ENCODE assay signal across 21 cellular contexts in genomic region chr7:108009873-108010272, GRCh38. TPM values are rescaled to one million over a fixed set of nuclear protein-coding genes. Genes with fewer than 3 reads are reported as not detected.
DNase-seq lines count a peak whose midpoint lies in the region; ATAC-seq, FAIRE-seq and TF ChIP-seq lines count a peak whose summit lies in the region.
"Had no signal": no experiment of that assay in that cellular context is flagged by ENCODE, and none has a peak within 500 bp of the region (broad histone marks: within the 10 kb centered on the region; RNA-seq: fewer than 3 reads in every experiment).

No MANE protein-coding gene starts in this region.

- H3K9me2 ChIP-seq in PC-3 (replicated peaks; ENCODE audit: low read length) = no peaks in the 10 kb centered on the region

- 78% methylated on average over 4 of the region's 4 CpGs for WGBS in A549 (ENCODE audit: missing lambda C conversion rate)

- no peak for DNase-seq in A549 (ENCODE audit: low read depth in 1 of 2, low spot score in 1 of 2)
- peak; percentile 78 for DNase-seq in PC-3
- DNase-seq in glomerular visceral epithelial cell (ENCODE audit: extremely low spot score) = peak; percentile 30
- no peak for DNase-seq in Kasumi-1 (lab: John Stamatoyannopoulos, UW)
- DNase-seq: BE2C; DMS 273 treated with DMSO at 0.1 percent for 48 hours; DMS79 treated with DMSO at 0.1 percent for 48 hours; MV-4-11; NCI-H1105 treated with DMSO at 0.1 percent for 48 hours; NCI-H2029 treated with DMSO at 0.1 percent for 48 hours; NCI-H226; NCI-H510A treated with DMSO at 0.1 percent for 48 hours; NCI-H774; NK-92 treated with Interleukin-12 subunit alpha and Interleukin-12 subunit beta, amount 100 ng/mL, for 24 hours had no signal

- H3F3A ChIP-seq in PC-3 (ENCODE audit: low read length, unreplicated experiment) = peaks cover 7% of the 10 kb centered on the region

- peak overlapping the region; percentile 81 to 87 for H3K27ac ChIP-seq in A549
- H3K27ac ChIP-seq in PC-3 (ENCODE audit: low read length) = peak overlapping the region; percentile 90
- H3K27ac ChIP-seq: SJSA1 had no signal

- no peaks in the 10 kb centered on the region for H3K36me3 Mint-ChIP-seq in nephron (ENCODE audit: low read depth)

- peaks cover 20% of the 10 kb centered on the region for H3K27me3 Mint-ChIP-seq in nephron (ENCODE audit: low read depth)

- H4K20me1 ChIP-seq in PC-3 (ENCODE audit: low read length) = no peaks in the 10 kb centered on the region

- H3K4me3 ChIP-seq in A549 (no peak overlapping the region), PC-3 (ENCODE audit: low read length) (no peak overlapping the region)
- H3K4me3 ChIP-seq: SJSA1 had no signal

- peak overlapping the region; percentile 65 for H3K9ac ChIP-seq in PC-3 (ENCODE audit: low read length)

- no peak for ATAC-seq in A549
- ATAC-seq in PC-3 = peak; percentile 70
- no peak for ATAC-seq in HG03520 (IDR thresholded peaks at IDR 0.05; ENCODE audit: unreplicated experiment)
- ATAC-seq in GM21529 (IDR thresholded peaks at IDR 0.05; ENCODE audit: unreplicated experiment) = no peak
- ATAC-seq: Right ventricle myocardium inferior had no signal

- H2AFZ ChIP-seq in PC-3 (ENCODE audit: low read length) = no peak overlapping the region

- H3K4me1 ChIP-seq in A549 (peaks cover 84% of the 10 kb centered on the region), PC-3 (ENCODE audit: insufficient read depth, low read length) (peaks cover 47% of the 10 kb centered on the region)

- TF ChIP-seq CTCF in A549 (IDR thresholded peaks at IDR 0.05) (no peak), PC-3 (conservative IDR thresholded peaks at IDR 0.05; ENCODE audit: low read depth, low read length) (no peak), nephron (IDR thresholded peaks at IDR 0.05; ENCODE audit: unreplicated experiment in 3 of 3) (no peak)

- TF ChIP-seq RAD21 in A549 (conservative IDR thresholded peaks at IDR 0.05 in 1 of 2, IDR thresholded peaks at IDR 0.05 in 1 of 2) = no peak

- no peak for TF ChIP-seq POLR2A in A549 (IDR thresholded peaks at IDR 0.05; ENCODE audit: low read length)

- H3K27me3 ChIP-seq in PC-3 (ENCODE audit: low read length) = no peaks in the 10 kb centered on the region
- H3K27me3 ChIP-seq: BE2C, SJSA1 had no signal

- H3K36me3 ChIP-seq in PC-3 (ENCODE audit: low read depth, low read length) = no peaks in the 10 kb centered on the region
- H3K36me3 ChIP-seq: BE2C, SJSA1 had no signal

- peaks cover 34% of the 10 kb centered on the region for H3K4me1 Mint-ChIP-seq in nephron

- FAIRE-seq in A549 (lab: Jason Lieb, UNC) = no peak
- FAIRE-seq: H1 had no signal

- BruUV-seq in PC-3 (replicated peaks; lab: Mats Ljungman, UMichigan) = no TSS peak

- no peaks in the 10 kb centered on the region for H3K9me3 Mint-ChIP-seq in nephron
- H3K9me3 Mint-ChIP-seq: IgD-negative memory B cell had no signal

- H3K79me2 ChIP-seq in PC-3 (ENCODE audit: low read length) = no peaks in the 10 kb centered on the region

- H3K4me2 ChIP-seq in A549 = peak overlapping the region; percentile 81
- peak overlapping the region; percentile 52 for H3K4me2 ChIP-seq in PC-3 (ENCODE audit: low read length)

- CTCF ChIA-PET in A549 (lab: Yijun Ruan, JAX) (no interaction called here), PC-3 (lab: Charles Lee) (interaction anchor here (0.6 kb wide), 1 partner anchor 8 kb away, joined by 3 read pairs; no protein-coding TSS in a partner anchor)

- POLR2A ChIA-PET in A549 (lab: Yijun Ruan, JAX) (no interaction called here), PC-3 (lab: Charles Lee; ENCODE audit: unreplicated experiment) (interaction anchor here (0.7 kb wide), 2 partner anchors 11 to 1982 kb away, joined by 7 to 9 read pairs; no protein-coding TSS in a partner anchor)

- TF ChIP-seq EP300 in A549 (IDR thresholded peaks at IDR 0.05) = no peak

- peak overlapping the region; percentile 41 to 84 (median 78) for H3K27ac Mint-ChIP-seq in nephron
- H3K27ac Mint-ChIP-seq: IgD-negative memory B cell had no signal

- intact Hi-C loops in PC-3 (cut with micrococcal nuclease) = loop anchor here (10.0 kb wide), 2 partner anchors 265 to 845 kb away; partner anchors contain the start of genes CBLL1 and HBP1

- H3K4me3 Mint-ChIP-seq in nephron = no peak overlapping the region
- H3K4me3 Mint-ChIP-seq: IgD-negative memory B cell had no signal

- H3K9me3 ChIP-seq in A549 (no peaks in the 10 kb centered on the region), PC-3 (ENCODE audit: low read length) (no peaks in the 10 kb centered on the region)
- H3K9me3 ChIP-seq: BE2C, SJSA1 had no signal

TF ChIP-seq in A549, 52 proteins besides CTCF, POLR2A, EP300 and RAD21:
- TF ChIP-seq CHD2 (IDR thresholded peaks at IDR 0.05; ENCODE audit: low read length, partially characterized antibody) (no peak), MYC (IDR thresholded peaks at IDR 0.05; ENCODE audit: borderline replicate concordance, low read length) (no peak), TFCP2L1 (CRISPR knock-in tag; IDR thresholded peaks at IDR 0.05) (no peak), KDM1A (IDR thresholded peaks at IDR 0.05; ENCODE audit: low read depth) (no peak), HES2 (IDR thresholded peaks at IDR 0.05) (no peak), EHF (CRISPR knock-in tag; IDR thresholded peaks at IDR 0.05) (no peak), POLR2AphosphoS2 (conservative IDR thresholded peaks at IDR 0.05; ENCODE audit: low read length) (no peak), HMGXB4 (CRISPR knock-in tag; IDR thresholded peaks at IDR 0.05; ENCODE audit: borderline replicate concordance) (no peak), MAZ (IDR thresholded peaks at IDR 0.05; ENCODE audit: borderline replicate concordance, low read depth, low read length) (no peak), NPAS2 (CRISPR knock-in tag; IDR thresholded peaks at IDR 0.05; ENCODE audit: borderline replicate concordance) (no peak), FOSB (CRISPR knock-in tag; IDR thresholded peaks at IDR 0.05) (no peak), EHMT2 (IDR thresholded peaks at IDR 0.05; ENCODE audit: low read depth) (no peak), HOXA7 (CRISPR knock-in tag; IDR thresholded peaks at IDR 0.05) (no peak), ZSCAN20 (CRISPR knock-in tag; IDR thresholded peaks at IDR 0.05) (no peak), HOXB5 (CRISPR knock-in tag; IDR thresholded peaks at IDR 0.05) (no peak), BCL3 (IDR thresholded peaks at IDR 0.05) (no peak), KDM5A (IDR thresholded peaks at IDR 0.05) (no peak), RFX5 (IDR thresholded peaks at IDR 0.05) (no peak), HEYL (CRISPR knock-in tag; IDR thresholded peaks at IDR 0.05) (no peak), FOXS1 (CRISPR knock-in tag; IDR thresholded peaks at IDR 0.05) (no peak)

RNA-seq across cellular contexts. Expression of gene LAMB1, which starts 6.9 kb away (rescaled TPM):
- polyA plus RNA-seq in A549 (2011; rRNA removed) = 162 and 208 TPM in 2 replicates
- 66.5 and 67.3 TPM in 2 replicates for polyA plus RNA-seq in A549 (2012; cell fraction: cytosol; rRNA removed)
- polyA plus RNA-seq in A549 (2012; cell fraction: nucleus; rRNA removed) = 349 and 365 TPM in 2 replicates
- polyA plus RNA-seq in A549 (2017; fragmentation: RNase III; extraction: RNeasy Plus Mini Kit Qiagen cat#74134 plus additional on column Dnase treatment) = 142 to 159 TPM (median 143 TPM) in 3 replicates
- polyA minus RNA-seq in A549 (2011; rRNA and poly(A)+ RNA removed) = 395 and 408 TPM in 2 replicates
- 74.3 and 101 TPM in 2 replicates for total RNA-seq in PC-3 (2014; rRNA removed)
- polyA plus RNA-seq: IgD-negative memory B cell had no signal

Comparison
In these comparisons a context has a peak if more than half of its experiments do, and no peak if none do; other contexts are left out.
1. DNase-seq: peak in PC-3 (single experiment) and glomerular visceral epithelial cell (single experiment); none in A549 (0 of 2) and Kasumi-1 (0 of 2).